In the genomic region with DNA sequence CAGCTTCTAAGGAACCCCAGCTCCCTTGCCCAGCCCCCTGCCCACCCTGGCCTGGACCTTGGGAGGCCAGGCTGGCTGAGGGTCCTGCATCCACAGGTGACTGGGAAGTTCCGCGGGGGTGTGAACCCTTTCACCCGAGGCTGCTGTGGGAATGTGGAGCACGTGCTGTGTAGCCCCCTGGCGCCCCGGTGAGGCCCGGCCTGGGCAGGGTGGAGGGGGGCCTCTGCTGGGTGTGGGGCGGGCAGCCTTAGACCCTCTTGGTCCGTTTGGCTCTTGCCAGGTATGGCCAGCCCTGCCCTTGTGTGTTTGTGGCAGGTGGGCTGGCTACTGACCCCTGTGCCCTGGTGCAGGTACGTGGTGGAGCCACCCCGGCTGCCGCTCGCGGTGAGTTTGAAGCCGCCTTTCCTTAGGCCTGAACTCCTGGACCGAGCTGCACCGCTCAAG, we compare ENCODE assay signal across 1 cellular context.
A peak's percentile ranks its signal among the peaks of the same experiment; 100 is the strongest.
TF ChIP-seq lines count a peak whose summit lies in the region.

No MANE protein-coding gene starts in this region.

TF ChIP-seq in HepG2, 621 proteins besides CTCF, POLR2A, EP300 and RAD21:
- TF ChIP-seq ARID2 (CRISPR knock-in tag; IDR thresholded peaks at IDR 0.05; ENCODE audit: borderline replicate concordance) (no peak), SIN3B (IDR thresholded peaks at IDR 0.05; ENCODE audit: low read length) (no peak)
- TF ChIP-seq, protein P1, sequence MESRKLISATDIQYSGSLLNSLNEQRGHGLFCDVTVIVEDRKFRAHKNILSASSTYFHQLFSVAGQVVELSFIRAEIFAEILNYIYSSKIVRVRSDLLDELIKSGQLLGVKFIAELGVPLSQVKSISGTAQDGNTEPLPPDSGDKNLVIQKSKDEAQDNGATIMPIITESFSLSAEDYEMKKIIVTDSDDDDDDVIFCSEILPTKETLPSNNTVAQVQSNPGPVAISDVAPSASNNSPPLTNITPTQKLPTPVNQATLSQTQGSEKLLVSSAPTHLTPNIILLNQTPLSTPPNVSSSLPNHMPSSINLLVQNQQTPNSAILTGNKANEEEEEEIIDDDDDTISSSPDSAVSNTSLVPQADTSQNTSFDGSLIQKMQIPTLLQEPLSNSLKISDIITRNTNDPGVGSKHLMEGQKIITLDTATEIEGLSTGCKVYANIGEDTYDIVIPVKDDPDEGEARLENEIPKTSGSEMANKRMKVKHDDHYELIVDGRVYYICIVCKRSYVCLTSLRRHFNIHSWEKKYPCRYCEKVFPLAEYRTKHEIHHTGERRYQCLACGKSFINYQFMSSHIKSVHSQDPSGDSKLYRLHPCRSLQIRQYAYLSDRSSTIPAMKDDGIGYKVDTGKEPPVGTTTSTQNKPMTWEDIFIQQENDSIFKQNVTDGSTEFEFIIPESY (CRISPR knock-in tag; IDR thresholded peaks at IDR 0.05): peak; percentile 88
